In genomic region chr4:169823685-169824084, GRCh38 we compare ENCODE assay signal across 8 cellular contexts.
DNase-seq lines count a peak whose midpoint lies in the region; ATAC-seq, FAIRE-seq and TF ChIP-seq lines count a peak whose summit lies in the region.

No MANE protein-coding gene starts in this region.

- CTCF ChIA-PET in H1 (lab: Charles Lee; ENCODE audit: partially characterized antibody) = interaction anchor here (0.6 to 2.2 kb wide), 9 partner anchors 10 to 1833 kb away, joined by 3 to 21 read pairs (median 3); partner anchors contain the start of gene AADAT

- H4K20me1 ChIP-seq in H1 (replicated peaks in 1 of 2; ENCODE audit: control insufficient read depth in 1 of 2, insufficient read depth in 2 of 2, low read length in 2 of 2) = no peaks in the 10 kb centered on the region

- H2AK5ac ChIP-seq in H1 (ENCODE audit: low read depth, low read length) = no peak overlapping the region

- no peak overlapping the region for H2BK120ac ChIP-seq in H1 (replicated peaks; ENCODE audit: low read depth, low read length)

- TF ChIP-seq EP300 in H1 (IDR thresholded peaks at IDR 0.05; ENCODE audit: borderline replicate concordance in 1 of 2, low read depth in 2 of 2, low read length in 2 of 2) = no peak

- H2BK15ac ChIP-seq in H1 (ENCODE audit: low read length) = no peak overlapping the region

- H3K14ac ChIP-seq in H1 (ENCODE audit: insufficient read length) = no peak overlapping the region

- peaks cover 0 to 12% of the 10 kb centered on the region in 2 experiments; a peak in 2 of 4 replicates for H3K9me3 ChIP-seq in H1 (ENCODE audit: insufficient read depth in 2 of 2, low read depth in 1 of 2, low read length in 1 of 2)

- H3K27me3 Mint-ChIP-seq in activated T-cell treated with anti-CD3 and anti-CD28 coated beads, Interleukin-2, amount 50 U/mL, for 24 hours = peaks cover 14% of the 10 kb centered on the region

- no peak overlapping the region for H4K8ac ChIP-seq in H1 (ENCODE audit: extremely low read depth, insufficient read depth, low read length)

- H4K91ac ChIP-seq in H1 (replicated peaks; ENCODE audit: insufficient read length, low read length) = no peak overlapping the region

- no peak overlapping the region for H3K9ac ChIP-seq in H1 (replicated peaks in 1 of 4; ENCODE audit: extremely low read depth in 1 of 4, low read depth in 3 of 4, low read length in 3 of 4)

- peaks cover 8% of the 10 kb centered on the region for H3K4me1 Mint-ChIP-seq in activated T-cell treated with anti-CD3 and anti-CD28 coated beads, Interleukin-2, amount 50 U/mL, for 24 hours (ENCODE audit: low read depth)

- H3K79me1 ChIP-seq in H1 (ENCODE audit: low read depth, low read length) = no peaks in the 10 kb centered on the region

- H3K4me3 Mint-ChIP-seq in activated T-cell treated with anti-CD3 and anti-CD28 coated beads, Interleukin-2, amount 50 U/mL, for 24 hours = no peak overlapping the region

- 81% methylated on average over 7 of the region's 7 CpGs; no CpG with 5 or more reads in 1 of the 2 experiments for WGBS in H1 (ENCODE audit: extremely low coverage in 1 of 2, insufficient coverage in 1 of 2, insufficient read length in 1 of 2, insufficient replicate concordance in 2 of 2, low coverage in 1 of 2, low lambda C conversion rate in 2 of 2, missing lambda C conversion rate in 1 of 2), 2 experiments

- TF ChIP-seq CTCF in H1 (IDR thresholded peaks at IDR 0.05; ENCODE audit: control extremely low read depth in 1 of 3, insufficient read depth in 1 of 3, low read depth in 1 of 3, low read length in 3 of 3) = no peak

- no peak overlapping the region for H3K4me3 ChIP-seq in H1 (ENCODE audit: extremely low read depth in 1 of 4, insufficient read depth in 2 of 4, low read depth in 3 of 4, low read length in 4 of 4)

- H3K27ac ChIP-seq in H1 (ENCODE audit: low read depth, low read length) = no peak overlapping the region

- no peaks in the 10 kb centered on the region for H3K9me3 Mint-ChIP-seq in activated T-cell treated with anti-CD3 and anti-CD28 coated beads, Interleukin-2, amount 50 U/mL, for 24 hours

- no peak overlapping the region for H2BK12ac ChIP-seq in H1 (ENCODE audit: low read depth, low read length)

- H3K27ac Mint-ChIP-seq in activated T-cell treated with anti-CD3 and anti-CD28 coated beads, Interleukin-2, amount 50 U/mL, for 24 hours = no peak overlapping the region

- POLR2A ChIA-PET in H1 (lab: Charles Lee; ENCODE audit: partially characterized antibody) = interaction anchor here (0.6 kb wide), 1 partner anchor 204 kb away, joined by 3 read pairs; no protein-coding TSS in a partner anchor

- peak; percentile 22 for DNase-seq in NOMO-1 treated with DMSO at 0.1 percent for 48 hours (lab: John Stamatoyannopoulos, UW; ENCODE audit: unreplicated experiment)
- peak; percentile 31 to 58 for DNase-seq in H1 (ENCODE audit: low read depth in 1 of 2, low spot score in 2 of 2)
- peak; percentile 26 for DNase-seq in non-pigmented ciliary epithelial cell (ENCODE audit: low read depth)
- no peak for DNase-seq in NCI-H2081 treated with DMSO at 0.1 percent for 48 hours (lab: John Stamatoyannopoulos, UW)
- DNase-seq in activated T-cell treated with anti-CD3 and anti-CD28 coated beads, Interleukin-2, amount 50 U/mL, for 24 hours = no peak
- no peak for DNase-seq in NCI-H1694 treated with DMSO at 0.1 percent for 48 hours (lab: John Stamatoyannopoulos, UW)

- H2AFZ ChIP-seq in H1 (ENCODE audit: low read length) = no peak overlapping the region

- H3K79me2 ChIP-seq in H1 (ENCODE audit: control insufficient read depth in 1 of 2, insufficient read depth in 2 of 2, low read length in 2 of 2) = no peaks in the 10 kb centered on the region

- H3K23me2 ChIP-seq in H1 (ENCODE audit: low read depth, low read length) = no peaks in the 10 kb centered on the region

- TF ChIP-seq POLR2A in H1 (IDR thresholded peaks at IDR 0.05; ENCODE audit: control extremely low read depth in 1 of 2, low read depth in 2 of 2, low read length in 2 of 2) = no peak

- no peaks in the 10 kb centered on the region for H3K4me1 ChIP-seq in H1 (replicated peaks in 1 of 4; ENCODE audit: control insufficient read depth in 3 of 4, insufficient read depth in 4 of 4, low read length in 3 of 4)

- H3K27me3 ChIP-seq in H1 (replicated peaks in 1 of 4; ENCODE audit: control insufficient read depth in 3 of 4, extremely low read depth in 1 of 4, insufficient read depth in 3 of 4, low read length in 3 of 4) = no peaks in the 10 kb centered on the region

- H2BK20ac ChIP-seq in H1 (ENCODE audit: low read length) = no peak overlapping the region

- H3K23ac ChIP-seq in H1 (ENCODE audit: insufficient read length) = no peak overlapping the region

- TF ChIP-seq RAD21 in H1 (IDR thresholded peaks at IDR 0.05 in 1 of 2, conservative IDR thresholded peaks at IDR 0.05 in 1 of 2; ENCODE audit: low read depth in 2 of 2, low read length in 2 of 2) = peak in 1 of 2 experiments; percentile 2; a peak in 1 of 4 replicates

- H3K4ac ChIP-seq in H1 (replicated peaks; ENCODE audit: insufficient read length, low read depth, low read length) = no peak overlapping the region

- H3K18ac ChIP-seq in H1 (ENCODE audit: extremely low read depth, low read length) = no peak overlapping the region

- H3K4me2 ChIP-seq in H1 (ENCODE audit: insufficient read depth in 1 of 2, low read depth in 2 of 2, low read length in 2 of 2) = no peak overlapping the region

- H3K36me3 ChIP-seq in H1 (ENCODE audit: control insufficient read depth in 2 of 4, insufficient read depth in 4 of 4, low read length in 3 of 4) = no peaks in the 10 kb centered on the region

- no peak overlapping the region for H4K5ac ChIP-seq in H1 (ENCODE audit: insufficient read length, low read depth, low read length)

- no peak overlapping the region for H3K56ac ChIP-seq in H1 (replicated peaks; ENCODE audit: insufficient read length, low read depth, low read length)

- peak; percentile 49 for ATAC-seq in GM18511 (IDR thresholded peaks at IDR 0.05; ENCODE audit: unreplicated experiment)
- ATAC-seq in GM19463 (IDR thresholded peaks at IDR 0.05; ENCODE audit: unreplicated experiment) = no peak

- H2BK5ac ChIP-seq in H1 (ENCODE audit: low read depth, low read length) = no peak overlapping the region

- peak; percentile 84 for FAIRE-seq in H1 (lab: Jason Lieb, UNC)

- no peaks in the 10 kb centered on the region for H3K36me3 Mint-ChIP-seq in activated T-cell treated with anti-CD3 and anti-CD28 coated beads, Interleukin-2, amount 50 U/mL, for 24 hours (ENCODE audit: low read depth)

TF ChIP-seq in H1, 55 proteins besides CTCF, POLR2A, EP300 and RAD21:
- TF ChIP-seq CEBPB (IDR thresholded peaks at IDR 0.05; ENCODE audit: low read depth, low read length) = peak; percentile 91
- no peak for TF ChIP-seq RFX5 (IDR thresholded peaks at IDR 0.05; ENCODE audit: borderline replicate concordance, low read depth, low read length)
- no peak for TF ChIP-seq JUN (IDR thresholded peaks at IDR 0.05; ENCODE audit: low read depth, low read length)
- TF ChIP-seq CHD1 (IDR thresholded peaks at IDR 0.05; ENCODE audit: low read depth, low read length) = no peak
- TF ChIP-seq ATF3 (IDR thresholded peaks at IDR 0.05; ENCODE audit: insufficient read depth, low read depth, low read length) = no peak
- TF ChIP-seq HDAC2 (IDR thresholded peaks at IDR 0.05; ENCODE audit: borderline replicate concordance in 1 of 2, low read depth in 2 of 2, low read length in 2 of 2) = 0 out of 4 replicates have a peak, but pooled peaks of 1 of the 2 experiments have one; percentile 62
- no peak for TF ChIP-seq CREB1 (IDR thresholded peaks at IDR 0.05)
- TF ChIP-seq POU5F1 (IDR thresholded peaks at IDR 0.05; ENCODE audit: low read depth, low read length) = no peak
- TF ChIP-seq SIN3A (conservative IDR thresholded peaks at IDR 0.05 in 1 of 2, IDR thresholded peaks at IDR 0.05 in 1 of 2; ENCODE audit: low read depth in 1 of 2, low read length in 2 of 2) = peak; percentile 66 to 88; a peak in 3 of 4 replicates
- TF ChIP-seq RNF2 (IDR thresholded peaks at IDR 0.05; ENCODE audit: borderline replicate concordance, low read depth, low read length, missing control alignments, poor library complexity, severe bottlenecking) = no peak
- peak; percentile 65; the same call in 1 of the 2 replicates for TF ChIP-seq YY1 (IDR thresholded peaks at IDR 0.05; ENCODE audit: low read depth, low read length)
- TF ChIP-seq CHD2 (IDR thresholded peaks at IDR 0.05; ENCODE audit: low read length) = no peak
- TF ChIP-seq, protein P1, sequence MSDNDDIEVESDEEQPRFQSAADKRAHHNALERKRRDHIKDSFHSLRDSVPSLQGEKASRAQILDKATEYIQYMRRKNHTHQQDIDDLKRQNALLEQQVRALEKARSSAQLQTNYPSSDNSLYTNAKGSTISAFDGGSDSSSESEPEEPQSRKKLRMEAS (IDR thresholded peaks at IDR 0.05) = 0 out of 2 replicates have a peak, but pooled peaks have one; percentile 34
- TF ChIP-seq USF2 (IDR thresholded peaks at IDR 0.05; ENCODE audit: low read length) = no peak
- no peak for TF ChIP-seq KDM4A (IDR thresholded peaks at IDR 0.05; ENCODE audit: low read depth, low read length, severe bottlenecking)
- TF ChIP-seq BACH1 (IDR thresholded peaks at IDR 0.05; ENCODE audit: low read length) = no peak
- TF ChIP-seq MAFK (IDR thresholded peaks at IDR 0.05; ENCODE audit: low read depth, low read length) = no peak
- no peak for TF ChIP-seq SAP30 (IDR thresholded peaks at IDR 0.05; ENCODE audit: insufficient read depth, insufficient replicate concordance, low read length)
- TF ChIP-seq KDM1A (IDR thresholded peaks at IDR 0.05; ENCODE audit: borderline replicate concordance, low read length) = no peak
TF ChIP-seq in H1: peak in this region for 5.

Comparison
In these comparisons a context has a peak if more than half of its experiments do, and no peak if none do; other contexts are left out.
1. DNase-seq: peak in NOMO-1 treated with DMSO at 0.1 percent for 48 hours (single experiment), H1 (2 of 2) and non-pigmented ciliary epithelial cell (single experiment); none in NCI-H2081 treated with DMSO at 0.1 percent for 48 hours (single experiment), activated T-cell treated with anti-CD3 and anti-CD28 coated beads, Interleukin-2, amount 50 U/mL, for 24 hours (single experiment) and NCI-H1694 treated with DMSO at 0.1 percent for 48 hours (single experiment).